In the genomic region with DNA sequence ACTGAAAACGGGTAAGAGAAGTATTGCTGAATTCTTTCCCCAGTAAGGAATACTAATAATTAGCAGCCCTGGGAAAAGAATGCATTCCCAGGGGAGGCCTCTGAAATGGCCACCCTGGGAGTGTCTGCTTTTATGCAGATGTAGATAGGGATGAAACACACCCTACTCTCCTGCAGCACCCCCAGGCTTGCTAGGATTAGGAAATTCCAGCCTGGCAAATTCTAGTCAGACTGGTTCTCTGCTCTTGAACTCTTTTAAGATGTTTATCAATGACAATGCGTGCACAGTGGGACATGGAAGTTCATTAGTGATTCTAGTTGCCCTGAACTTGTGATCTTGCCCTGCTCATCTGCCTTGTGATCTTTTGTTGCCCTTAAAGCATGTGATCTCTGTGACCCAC, we compare ENCODE assay signal across 1 cellular context.
A peak's percentile ranks its signal among the peaks of the same experiment; 100 is the strongest.
TF ChIP-seq lines count a peak whose summit lies in the region.

No MANE protein-coding gene starts in this region.

TF ChIP-seq in H1, 55 proteins besides CTCF, POLR2A, EP300 and RAD21:
- TF ChIP-seq TEAD4 (IDR thresholded peaks at IDR 0.05; ENCODE audit: low read depth, low read length) (peak; percentile 85), CEBPB (IDR thresholded peaks at IDR 0.05; ENCODE audit: low read depth, low read length) (peak; percentile 47; the same call in 1 of the 2 replicates), ASH2L (IDR thresholded peaks at IDR 0.05; ENCODE audit: low read length) (peak; percentile 28), POU5F1 (IDR thresholded peaks at IDR 0.05; ENCODE audit: low read depth, low read length) (peak; percentile 61; the same call in 1 of the 2 replicates), TCF12 (IDR thresholded peaks at IDR 0.05; ENCODE audit: low read depth, low read length) (peak; percentile 67), SP1 (IDR thresholded peaks at IDR 0.05; ENCODE audit: low read depth, low read length) (peak; percentile 87), BCL11A (IDR thresholded peaks at IDR 0.05; ENCODE audit: low read depth in 2 of 2, low read length in 2 of 2) (peak; percentile 53 to 90), RXRA (IDR thresholded peaks at IDR 0.05; ENCODE audit: insufficient read depth, low read depth, low read length) (0 out of 2 replicates have a peak, but pooled peaks have one; percentile 39)
